In the genomic region with DNA sequence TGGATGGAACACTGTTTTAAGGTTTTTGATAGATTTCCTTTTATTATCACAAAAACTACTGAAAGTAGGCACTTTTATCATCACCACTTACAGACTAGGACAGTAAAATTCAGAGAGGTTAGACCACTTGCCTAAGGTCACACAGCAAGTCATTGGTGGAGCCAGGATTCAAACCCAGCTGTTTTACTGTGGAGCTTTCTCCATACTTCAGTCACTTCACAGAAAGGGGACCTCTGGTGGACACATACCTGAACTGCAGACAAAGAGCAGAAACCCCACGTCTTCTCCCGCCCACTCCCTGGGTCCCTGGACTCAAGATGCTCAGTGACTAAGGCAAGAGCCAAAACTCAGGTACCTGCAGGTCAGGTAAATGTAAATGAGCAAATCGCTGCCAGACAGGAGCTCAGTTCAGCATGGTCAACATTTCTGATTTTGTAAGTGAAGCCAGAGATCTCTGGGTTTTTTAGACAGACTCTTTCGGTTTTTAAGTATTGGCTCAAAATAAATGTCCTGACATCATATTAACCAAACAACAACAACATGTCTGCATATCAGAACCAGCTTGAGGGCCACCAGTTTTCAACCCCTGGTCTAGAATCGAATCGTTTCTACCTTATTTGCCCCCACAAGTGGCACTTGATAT, we compare ENCODE assay signal across 8 cellular contexts.
DNase-seq lines count a peak whose midpoint lies in the region; ATAC-seq and TF ChIP-seq lines count a peak whose summit lies in the region.

No MANE protein-coding gene starts in this region.

- H3K9me3 Mint-ChIP-seq in endodermal cell, result no peaks in the 10 kb centered on the region
- peaks cover 4% of the 10 kb centered on the region for H3K9me3 Mint-ChIP-seq in neural progenitor cell

- TF ChIP-seq CTCF in endodermal cell (conservative IDR thresholded peaks at IDR 0.05) (peak; percentile 81), neural progenitor cell (IDR thresholded peaks at IDR 0.05) (peak; percentile 71)

- H3K4me1 ChIP-seq in endodermal cell (ENCODE audit: control insufficient read depth, insufficient read depth, low read length) (no peaks in the 10 kb centered on the region), neural progenitor cell (no peaks in the 10 kb centered on the region)

- ATAC-seq in GM18858 (IDR thresholded peaks at IDR 0.05; ENCODE audit: unreplicated experiment), result no peak

- H3K27me3 Mint-ChIP-seq in endodermal cell (ENCODE audit: insufficient read depth) (no peaks in the 10 kb centered on the region), neural progenitor cell (ENCODE audit: insufficient read depth, low read depth) (peaks cover 3% of the 10 kb centered on the region)

- H3K27ac Mint-ChIP-seq in endodermal cell, result no peak overlapping the region
- H3K27ac Mint-ChIP-seq in neural progenitor cell, result no peak overlapping the region

- no peak overlapping the region for H3K9ac ChIP-seq in endodermal cell (ENCODE audit: extremely low read depth, low read length, poor library complexity, severe bottlenecking)
- H3K9ac ChIP-seq in neural progenitor cell, result no peak overlapping the region

- H3K4me3 Mint-ChIP-seq in endodermal cell, result no peak overlapping the region
- H3K4me3 Mint-ChIP-seq in neural progenitor cell, result no peak overlapping the region

- DNase-seq in activated gamma-delta T cell treated with Interleukin-2 at 50 U/mL for 16 hours (peak; percentile 24), activated gamma-delta T cell (lab: John Stamatoyannopoulos, UW) (no peak), NCI-H2029 (lab: John Stamatoyannopoulos, UW) (peak; percentile 16), endodermal cell (peak; percentile 96), neural progenitor cell (ENCODE audit: low spot score) (peak; percentile 67), T1000 (lab: John Stamatoyannopoulos, UW) (no peak)
- DNase-seq in activated CD4-positive, alpha-beta T cell treated with anti-CD3 and anti-CD28 coated beads, Interleukin-2, amount 50 U/mL, for 1 hour, result peak; percentile 32

- 63 to 66% methylated on average over 6 of the region's 6 CpGs for WGBS in endodermal cell (ENCODE audit: insufficient coverage in 1 of 2, insufficient read length in 1 of 2), 2 experiments

- H3K9me3 ChIP-seq in endodermal cell (ENCODE audit: control insufficient read depth, low read length) (no peaks in the 10 kb centered on the region), neural progenitor cell (ENCODE audit: low read depth) (no peaks in the 10 kb centered on the region)

- H3K4me1 Mint-ChIP-seq in endodermal cell, result peaks cover 1% of the 10 kb centered on the region
- H3K4me1 Mint-ChIP-seq in neural progenitor cell, result no peaks in the 10 kb centered on the region

- no peaks in the 10 kb centered on the region for H3F3A ChIP-seq in neural progenitor cell (ENCODE audit: low read depth)

- no peak overlapping the region for H3K27ac ChIP-seq in endodermal cell (ENCODE audit: low read depth, low read length)
- no peak overlapping the region for H3K27ac ChIP-seq in neural progenitor cell

- no peaks in the 10 kb centered on the region for H3K36me3 ChIP-seq in endodermal cell (ENCODE audit: control insufficient read depth, insufficient read depth, low read length)
- no peaks in the 10 kb centered on the region for H3K36me3 ChIP-seq in neural progenitor cell

- H3K36me3 Mint-ChIP-seq in endodermal cell (ENCODE audit: low read depth), result no peaks in the 10 kb centered on the region
- no peaks in the 10 kb centered on the region for H3K36me3 Mint-ChIP-seq in neural progenitor cell

- no peak overlapping the region for H2AFZ ChIP-seq in neural progenitor cell (replicated peaks)

- no peak overlapping the region for H3K4me2 ChIP-seq in neural progenitor cell

- no peaks in the 10 kb centered on the region for H3K27me3 ChIP-seq in endodermal cell (ENCODE audit: control insufficient read depth, insufficient read depth, low read length, poor library complexity, severe bottlenecking)
- no peaks in the 10 kb centered on the region for H3K27me3 ChIP-seq in neural progenitor cell

- no peaks in the 10 kb centered on the region for H4K20me1 ChIP-seq in neural progenitor cell (ENCODE audit: low read depth)

- H3K4me3 ChIP-seq in endodermal cell (ENCODE audit: low read length), result no peak overlapping the region
- no peak overlapping the region for H3K4me3 ChIP-seq in neural progenitor cell

- H3K79me2 ChIP-seq in neural progenitor cell (ENCODE audit: low read depth), result no peaks in the 10 kb centered on the region

Comparison
In these comparisons a context has a peak if more than half of its experiments do, and no peak if none do; other contexts are left out.
1. DNase-seq: peak in activated gamma-delta T cell treated with Interleukin-2 at 50 U/mL for 16 hours (single experiment), NCI-H2029 (single experiment), activated CD4-positive, alpha-beta T cell treated with anti-CD3 and anti-CD28 coated beads, Interleukin-2, amount 50 U/mL, for 1 hour (single experiment), endodermal cell (single experiment) and neural progenitor cell (single experiment); none in activated gamma-delta T cell (single experiment) and T1000 (single experiment).